In the genomic region with DNA sequence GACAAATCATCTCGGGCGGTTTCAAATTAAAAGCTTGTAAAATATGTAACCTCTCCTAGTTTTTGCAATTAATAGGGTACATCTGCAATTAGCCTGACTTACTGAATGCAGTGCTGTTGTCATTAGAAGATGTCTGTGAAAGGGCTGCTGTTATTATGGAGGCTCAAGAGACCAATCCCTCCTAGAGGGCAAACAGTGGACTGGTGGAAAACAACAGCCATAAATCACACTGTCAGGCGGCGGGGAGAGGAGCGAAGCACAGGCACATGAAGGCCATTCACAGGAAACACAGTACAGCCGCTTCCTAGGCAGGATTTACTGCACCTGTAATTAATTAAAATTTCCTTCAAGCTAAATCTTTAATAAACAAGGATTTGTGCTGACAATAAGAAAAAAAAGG, we compare ENCODE assay signal across 16 cellular contexts. TPM values are rescaled to one million over a fixed set of nuclear protein-coding genes. Genes with fewer than 3 reads are reported as not detected.
A peak's percentile ranks its signal among the peaks of the same experiment; 100 is the strongest.
DNase-seq lines count a peak whose midpoint lies in the region; ATAC-seq and TF ChIP-seq lines count a peak whose summit lies in the region.
"Had no signal": no experiment of that assay in that cellular context is flagged by ENCODE, and none has a peak within 500 bp of the region (broad histone marks: within the 10 kb centered on the region; RNA-seq: fewer than 3 reads in every experiment).

No MANE protein-coding gene starts in this region.

- H3K27me3 Mint-ChIP-seq in stimulated activated naive CD8-positive, alpha-beta T cell treated with anti-CD3 and anti-CD28 coated beads, Interleukin-15, amount 100 ng/mL, for 72 hours = no peaks in the 10 kb centered on the region

- ATAC-seq in GM19395 (IDR thresholded peaks at IDR 0.05; ENCODE audit: unreplicated experiment) = no peak
- ATAC-seq in stimulated activated naive CD8-positive, alpha-beta T cell treated with anti-CD3 and anti-CD28 coated beads, Interleukin-15, amount 100 ng/mL, for 72 hours = no peak
- ATAC-seq: CD8-positive, alpha-beta T cell; PC-3 had no signal

- H3K4me3 ChIP-seq in lower leg skin (ENCODE audit: low read depth, poor library complexity, severe bottlenecking) = no peak overlapping the region
- H3K4me3 ChIP-seq: MG63, transverse colon had no signal

- no peak for TF ChIP-seq CTCF in lower leg skin (IDR thresholded peaks at IDR 0.05)

- H3K27ac Mint-ChIP-seq in stimulated activated naive CD8-positive, alpha-beta T cell treated with anti-CD3 and anti-CD28 coated beads, Interleukin-15, amount 100 ng/mL, for 72 hours = no peak overlapping the region
- H3K27ac Mint-ChIP-seq: activated T-helper 2 cell treated with anti-CD3 and anti-CD28 coated beads, Interferon-gamma antibody, Interleukin-2, Interleukin-4, amounts not matched to agents 10 μg/mL and 5 μg/mL and 100 μg/mL, durations not matched to agents 14 hours and 24 hours and 36 hours; CD8-positive, alpha-beta T cell had no signal

- intact Hi-C loops in lower leg skin (cut with DNase I; ENCODE audit: low total_unique reads) = no loop called here

- TF ChIP-seq POLR2A in lower leg skin (IDR thresholded peaks at IDR 0.05) = no peak

- no peak overlapping the region for H3K4me3 Mint-ChIP-seq in stimulated activated naive CD8-positive, alpha-beta T cell treated with anti-CD3 and anti-CD28 coated beads, Interleukin-15, amount 100 ng/mL, for 72 hours
- H3K4me3 Mint-ChIP-seq: CD8-positive, alpha-beta T cell had no signal

- DNase-seq in COLO829 (ENCODE audit: low spot score) (peak; percentile 3), NCI-H1436 (lab: John Stamatoyannopoulos, UW) (peak; percentile 58), SK-N-DZ (ENCODE audit: low spot score) (peak; percentile 15), medulla oblongata (ENCODE audit: extremely low spot score) (peak; percentile 70), NCI-H446 (lab: John Stamatoyannopoulos, UW) (no peak), lower leg skin (ENCODE audit: low spot score in 2 of 2) (no peak)
- no peak for DNase-seq in stimulated activated naive CD8-positive, alpha-beta T cell treated with anti-CD3 and anti-CD28 coated beads, Interleukin-15, amount 100 ng/mL, for 72 hours
- DNase-seq: amniotic stem cell; CD8-positive, alpha-beta T cell; GDM1; MG63; NCI-H226; PC-3; transverse colon had no signal

- 73 to 80% methylated on average over 6 of the region's 6 CpGs for WGBS in lower leg skin, 2 donors

- H3K4me1 Mint-ChIP-seq in stimulated activated naive CD8-positive, alpha-beta T cell treated with anti-CD3 and anti-CD28 coated beads, Interleukin-15, amount 100 ng/mL, for 72 hours = peaks cover 18% of the 10 kb centered on the region

- no peaks in the 10 kb centered on the region for H3K9me3 Mint-ChIP-seq in stimulated activated naive CD8-positive, alpha-beta T cell treated with anti-CD3 and anti-CD28 coated beads, Interleukin-15, amount 100 ng/mL, for 72 hours
- H3K9me3 Mint-ChIP-seq: activated T-helper 2 cell treated with anti-CD3 and anti-CD28 coated beads, Interferon-gamma antibody, Interleukin-2, Interleukin-4, amounts not matched to agents 10 μg/mL and 5 μg/mL and 100 μg/mL, durations not matched to agents 14 hours and 24 hours and 36 hours; CD8-positive, alpha-beta T cell had no signal

RNA-seq across cellular contexts. Expression of a gene that starts 50.9 kb away (rescaled TPM):
- 6.4 and 6.8 TPM in 2 replicates for polyA plus RNA-seq in SK-N-DZ (2014; cell fraction: cytosol; rRNA removed)
- 6.7 and 8.2 TPM in 2 replicates for polyA plus RNA-seq in SK-N-DZ (2014; cell fraction: nucleus; rRNA removed)
- 10 to 100 TPM; 22.7 to 29.7 (median 23.6) TPM for total RNA-seq in lower leg skin

Comparison
In these comparisons a context has a peak if more than half of its experiments do, and no peak if none do; other contexts are left out.
1. DNase-seq: peak in COLO829 (single experiment), NCI-H1436 (single experiment), SK-N-DZ (single experiment) and medulla oblongata (single experiment); none in NCI-H446 (0 of 2), lower leg skin (0 of 2) and stimulated activated naive CD8-positive, alpha-beta T cell treated with anti-CD3 and anti-CD28 coated beads, Interleukin-15, amount 100 ng/mL, for 72 hours (0 of 2).